ENCODE assay signal across 28 cellular contexts in genomic region chr3:158849747-158850146, GRCh38.
"Had no signal": no experiment of that assay in that cellular context is flagged by ENCODE, and none has a peak within 500 bp of the region (broad histone marks: within the 10 kb centered on the region; RNA-seq: fewer than 3 reads in every experiment).

No MANE protein-coding gene starts in this region.

- FAIRE-seq: endometrium, islet of Langerhans, keratinocyte had no signal

- H3K36me3 ChIP-seq: colonic mucosa, esophagus squamous epithelium, gastrocnemius medialis, heart right ventricle, left lung, lower lobe of right lung had no signal

- H3K4me3 Mint-ChIP-seq: dendritic cell treated with granulocyte-macrophage colony-stimulating factor and Interleukin-4, amounts not matched to agents 40 ng/mL and 50 ng/mL, for 4 days; effector memory CD8-positive, alpha-beta T cell; endodermal cell; mesothelial cell of epicardium; naive B cell had no signal

- ATAC-seq: effector memory CD8-positive, alpha-beta T cell; esophagus mucosa; gastrocnemius medialis; heart right ventricle; left cardiac atrium; left lung; left ventricle myocardium superior; lower lobe of right lung; mucosa of descending colon had no signal

- H3K9me3 Mint-ChIP-seq: dendritic cell treated with granulocyte-macrophage colony-stimulating factor and Interleukin-4, amounts not matched to agents 40 ng/mL and 50 ng/mL, for 4 days; effector memory CD8-positive, alpha-beta T cell; endodermal cell; mesothelial cell of epicardium had no signal

- H3K27me3 ChIP-seq: colonic mucosa, esophagus squamous epithelium, gastrocnemius medialis, heart right ventricle, left lung had no signal

- H3K27ac ChIP-seq: colonic mucosa, epithelial cell of prostate, esophagus squamous epithelium, gastrocnemius medialis, heart right ventricle, left lung, lower lobe of right lung had no signal

- H3K4me1 ChIP-seq: colonic mucosa, gastrocnemius medialis, heart right ventricle, left lung, lower lobe of right lung had no signal

- H3K27ac Mint-ChIP-seq: dendritic cell treated with granulocyte-macrophage colony-stimulating factor and Interleukin-4, amounts not matched to agents 40 ng/mL and 50 ng/mL, for 4 days; effector memory CD8-positive, alpha-beta T cell; endodermal cell; mesothelial cell of epicardium; naive B cell had no signal

- H3K4me3 ChIP-seq: colonic mucosa, esophagus squamous epithelium, gastrocnemius medialis, heart right ventricle, left lung, lower lobe of right lung, mucosa of descending colon had no signal

- H3K36me3 Mint-ChIP-seq: mesothelial cell of epicardium, naive B cell had no signal

- H3K4me1 Mint-ChIP-seq: endodermal cell, mesothelial cell of epicardium had no signal

- H3K9me3 ChIP-seq: colonic mucosa, esophagus squamous epithelium, gastrocnemius medialis, left lung, lower lobe of right lung had no signal

- DNase-seq: colonic mucosa; cortex of kidney; effector CD8-positive, alpha-beta T cell; effector memory CD8-positive, alpha-beta T cell; endodermal cell; erythroblast; esophagus squamous epithelium; foreskin fibroblast; foreskin melanocyte; gastrocnemius medialis; glutamatergic neuron; head of caudate nucleus; heart right ventricle; hippocampal formation; left cardiac atrium; left lung; left ventricle myocardium superior; lower lobe of right lung; mesenchymal stem cell; mucosa of descending colon; naive B cell had no signal
